Comparison of ENCODE assay signal across 1 cellular context in genomic region chr19:52670046-52670445, GRCh38.
A peak's percentile ranks its signal among the peaks of the same experiment; 100 is the strongest.
TF ChIP-seq lines count a peak whose summit lies in the region.

No MANE protein-coding gene starts in this region.

TF ChIP-seq in HEK293, 187 proteins besides CTCF, POLR2A, EP300 and RAD21:
- TF ChIP-seq ZNF518A (tag by site-specific recombination; conservative IDR thresholded peaks at IDR 0.05; ENCODE audit: low read depth) (no peak), ZNF223 (tag by site-specific recombination; IDR thresholded peaks at IDR 0.05) (peak; percentile 68; the same call in 1 of the 2 replicates)
